ENCODE assay signal across 8 cellular contexts in the genomic region with DNA sequence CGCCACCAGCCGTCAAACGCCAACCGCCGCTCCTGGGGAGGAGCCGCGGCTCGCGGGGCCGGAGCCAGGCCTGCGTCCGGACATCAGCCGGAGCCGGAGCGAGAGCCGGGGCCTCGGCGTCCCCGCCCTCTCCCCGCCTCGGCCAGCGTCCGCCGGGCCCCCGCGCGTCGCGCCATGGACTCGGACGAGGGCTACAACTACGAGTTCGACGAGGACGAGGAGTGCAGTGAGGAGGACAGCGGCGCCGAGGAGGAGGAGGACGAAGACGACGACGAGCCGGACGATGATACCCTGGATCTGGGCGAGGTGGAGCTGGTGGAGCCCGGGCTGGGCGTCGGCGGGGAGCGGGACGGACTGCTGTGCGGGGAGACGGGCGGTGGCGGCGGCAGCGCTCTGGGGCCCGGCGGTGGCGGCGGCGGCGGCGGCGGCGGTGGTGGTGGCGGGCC. TPM values are rescaled to one million over a fixed set of nuclear protein-coding genes. Genes with fewer than 3 reads are reported as not detected.
DNase-seq lines count a peak whose midpoint lies in the region; TF ChIP-seq lines count a peak whose summit lies in the region.

No MANE protein-coding gene starts in this region.

- POLR2A ChIA-PET in HEK293 (lab: Yijun Ruan, JAX), result interaction anchor here (0.6 to 1.8 kb wide), 3 partner anchors 20 to 200 kb away, joined by 3 to 4 read pairs (median 4); no protein-coding TSS in a partner anchor

- DNase-seq in T follicular helper cell (ENCODE audit: low read depth) (peak; percentile 20), fibroblast of pulmonary artery (ENCODE audit: low read depth) (no peak), osteocyte (ENCODE audit: extremely low spot score, unreplicated experiment) (no peak), NCI-H69 (lab: John Stamatoyannopoulos, UW) (no peak), COLO829 (ENCODE audit: low spot score) (no peak), OCI-M2 (lab: John Stamatoyannopoulos, UW; ENCODE audit: unreplicated experiment) (no peak)

- H3K36me3 Mint-ChIP-seq in osteocyte (ENCODE audit: unreplicated experiment), result peaks cover 22% of the 10 kb centered on the region

- H3K4me3 ChIP-seq in HEK293 (ENCODE audit: low read depth, low read length) (peak overlapping the region; percentile 66), fibroblast of pulmonary artery (replicated peaks; ENCODE audit: low read depth, low read length) (peak overlapping the region; percentile 77)

- H3K36me3 ChIP-seq in ES-I3 (ENCODE audit: insufficient read depth, low read length) (peaks cover 3% of the 10 kb centered on the region), HEK293 (ENCODE audit: control insufficient read depth in 2 of 2, insufficient read depth in 1 of 2, low read length in 2 of 2) (peaks cover 32 to 33% of the 10 kb centered on the region in 2 experiments)

- H3K4me1 ChIP-seq in ES-I3 (ENCODE audit: insufficient read depth, low read length), result no peaks in the 10 kb centered on the region
- H3K4me1 ChIP-seq in HEK293 (ENCODE audit: control insufficient read depth, insufficient read depth, low read length), result peaks cover 6% of the 10 kb centered on the region

- H3K4me1 Mint-ChIP-seq in osteocyte (ENCODE audit: unreplicated experiment), result peaks cover 40% of the 10 kb centered on the region

- no peaks in the 10 kb centered on the region for H3K27me3 Mint-ChIP-seq in osteocyte (ENCODE audit: unreplicated experiment)

- peak overlapping the region; percentile 100 for H3K27ac ChIP-seq in HEK293 (ENCODE audit: extremely low read depth, low read depth, low read length)

- CTCF ChIA-PET in HEK293 (lab: Yijun Ruan, JAX), result interaction anchor here (0.6 kb wide), 1 partner anchor 630 kb away, joined by 3 read pairs; no protein-coding TSS in a partner anchor

- H3K9ac ChIP-seq in ES-I3 (ENCODE audit: low read depth, low read length), result peak overlapping the region; percentile 85

- H3K4me3 Mint-ChIP-seq in osteocyte (ENCODE audit: unreplicated experiment), result peak overlapping the region; percentile 94

- H3K27ac Mint-ChIP-seq in osteocyte (ENCODE audit: unreplicated experiment), result peak overlapping the region; percentile 99

- H3K9me3 ChIP-seq in ES-I3 (ENCODE audit: control insufficient read depth, insufficient read depth, low read length) (no peaks in the 10 kb centered on the region), HEK293 (ENCODE audit: control insufficient read depth, insufficient read depth, low read depth, low read length) (no peaks in the 10 kb centered on the region)

- TF ChIP-seq CTCF in HEK293 (tag by site-specific recombination; IDR thresholded peaks at IDR 0.05) (no peak), fibroblast of pulmonary artery (IDR thresholded peaks at IDR 0.05; ENCODE audit: low read length, missing control alignments) (no peak), osteocyte (IDR thresholded peaks at IDR 0.05) (no peak)

- no peaks in the 10 kb centered on the region for H3K9me3 Mint-ChIP-seq in osteocyte (ENCODE audit: unreplicated experiment)

TF ChIP-seq in HEK293, 187 proteins besides CTCF, POLR2A, EP300 and RAD21 (continues in another document):
- no peak for TF ChIP-seq ZFP69B (tag by site-specific recombination; IDR thresholded peaks at IDR 0.05)
- TF ChIP-seq MEIS1 (CRISPR knock-in tag; IDR thresholded peaks at IDR 0.05; ENCODE audit: borderline replicate concordance), result no peak
- TF ChIP-seq, protein P1, sequence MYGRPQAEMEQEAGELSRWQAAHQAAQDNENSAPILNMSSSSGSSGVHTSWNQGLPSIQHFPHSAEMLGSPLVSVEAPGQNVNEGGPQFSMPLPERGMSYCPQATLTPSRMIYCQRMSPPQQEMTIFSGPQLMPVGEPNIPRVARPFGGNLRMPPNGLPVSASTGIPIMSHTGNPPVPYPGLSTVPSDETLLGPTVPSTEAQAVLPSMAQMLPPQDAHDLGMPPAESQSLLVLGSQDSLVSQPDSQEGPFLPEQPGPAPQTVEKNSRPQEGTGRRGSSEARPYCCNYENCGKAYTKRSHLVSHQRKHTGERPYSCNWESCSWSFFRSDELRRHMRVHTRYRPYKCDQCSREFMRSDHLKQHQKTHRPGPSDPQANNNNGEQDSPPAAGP (tag by site-specific recombination; IDR thresholded peaks at IDR 0.05), result no peak
- TF ChIP-seq ZEB2 (tag by site-specific recombination; IDR thresholded peaks at IDR 0.05), result no peak
- TF ChIP-seq ZBTB8A (tag by site-specific recombination; IDR thresholded peaks at IDR 0.05), result no peak
- TF ChIP-seq ZNF302 (tag by site-specific recombination; IDR thresholded peaks at IDR 0.05; ENCODE audit: low read depth), result no peak
- no peak for TF ChIP-seq ZNF341 (tag by site-specific recombination; IDR thresholded peaks at IDR 0.05; ENCODE audit: low read depth)
- 0 out of 2 replicates have a peak, but pooled peaks have one; percentile 36 for TF ChIP-seq ZNF184 (tag by site-specific recombination; IDR thresholded peaks at IDR 0.05)
- no peak for TF ChIP-seq HOXA7 (CRISPR knock-in tag; IDR thresholded peaks at IDR 0.05; ENCODE audit: borderline replicate concordance)
- TF ChIP-seq ZSCAN16 (tag by site-specific recombination; IDR thresholded peaks at IDR 0.05), result no peak
- TF ChIP-seq, protein P2, sequence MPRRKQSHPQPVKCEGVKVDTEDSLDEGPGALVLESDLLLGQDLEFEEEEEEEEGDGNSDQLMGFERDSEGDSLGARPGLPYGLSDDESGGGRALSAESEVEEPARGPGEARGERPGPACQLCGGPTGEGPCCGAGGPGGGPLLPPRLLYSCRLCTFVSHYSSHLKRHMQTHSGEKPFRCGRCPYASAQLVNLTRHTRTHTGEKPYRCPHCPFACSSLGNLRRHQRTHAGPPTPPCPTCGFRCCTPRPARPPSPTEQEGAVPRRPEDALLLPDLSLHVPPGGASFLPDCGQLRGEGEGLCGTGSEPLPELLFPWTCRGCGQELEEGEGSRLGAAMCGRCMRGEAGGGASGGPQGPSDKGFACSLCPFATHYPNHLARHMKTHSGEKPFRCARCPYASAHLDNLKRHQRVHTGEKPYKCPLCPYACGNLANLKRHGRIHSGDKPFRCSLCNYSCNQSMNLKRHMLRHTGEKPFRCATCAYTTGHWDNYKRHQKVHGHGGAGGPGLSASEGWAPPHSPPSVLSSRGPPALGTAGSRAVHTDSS (tag by site-specific recombination; IDR thresholded peaks at IDR 0.05), result peak; percentile 70
- no peak for TF ChIP-seq ZNF416 (tag by site-specific recombination; IDR thresholded peaks at IDR 0.05)
- TF ChIP-seq KLF9 (tag by site-specific recombination; IDR thresholded peaks at IDR 0.05; ENCODE audit: low read depth), result no peak
- TF ChIP-seq IKZF3 (tag by site-specific recombination; IDR thresholded peaks at IDR 0.05), result no peak
- TF ChIP-seq ZNF561 (tag by site-specific recombination; IDR thresholded peaks at IDR 0.05; ENCODE audit: borderline replicate concordance), result no peak
- no peak for TF ChIP-seq KLF10 (tag by site-specific recombination; IDR thresholded peaks at IDR 0.05)
- no peak for TF ChIP-seq ZNF548 (tag by site-specific recombination; IDR thresholded peaks at IDR 0.05)
- no peak for TF ChIP-seq ZIC2 (tag by site-specific recombination; IDR thresholded peaks at IDR 0.05)
- TF ChIP-seq ZNF174 (tag by site-specific recombination; IDR thresholded peaks at IDR 0.05), result no peak
- no peak for TF ChIP-seq ZNF837 (tag by site-specific recombination; IDR thresholded peaks at IDR 0.05)
- TF ChIP-seq, protein P3, sequence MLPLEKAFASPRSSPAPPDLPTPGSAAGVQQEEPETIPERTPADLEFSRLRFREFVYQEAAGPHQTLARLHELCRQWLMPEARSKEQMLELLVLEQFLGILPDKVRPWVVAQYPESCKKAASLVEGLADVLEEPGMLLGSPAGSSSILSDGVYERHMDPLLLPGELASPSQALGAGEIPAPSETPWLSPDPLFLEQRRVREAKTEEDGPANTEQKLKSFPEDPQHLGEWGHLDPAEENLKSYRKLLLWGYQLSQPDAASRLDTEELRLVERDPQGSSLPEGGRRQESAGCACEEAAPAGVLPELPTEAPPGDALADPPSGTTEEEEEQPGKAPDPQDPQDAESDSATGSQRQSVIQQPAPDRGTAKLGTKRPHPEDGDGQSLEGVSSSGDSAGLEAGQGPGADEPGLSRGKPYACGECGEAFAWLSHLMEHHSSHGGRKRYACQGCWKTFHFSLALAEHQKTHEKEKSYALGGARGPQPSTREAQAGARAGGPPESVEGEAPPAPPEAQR (tag by site-specific recombination; IDR thresholded peaks at IDR 0.05), result no peak
- TF ChIP-seq, protein P4, sequence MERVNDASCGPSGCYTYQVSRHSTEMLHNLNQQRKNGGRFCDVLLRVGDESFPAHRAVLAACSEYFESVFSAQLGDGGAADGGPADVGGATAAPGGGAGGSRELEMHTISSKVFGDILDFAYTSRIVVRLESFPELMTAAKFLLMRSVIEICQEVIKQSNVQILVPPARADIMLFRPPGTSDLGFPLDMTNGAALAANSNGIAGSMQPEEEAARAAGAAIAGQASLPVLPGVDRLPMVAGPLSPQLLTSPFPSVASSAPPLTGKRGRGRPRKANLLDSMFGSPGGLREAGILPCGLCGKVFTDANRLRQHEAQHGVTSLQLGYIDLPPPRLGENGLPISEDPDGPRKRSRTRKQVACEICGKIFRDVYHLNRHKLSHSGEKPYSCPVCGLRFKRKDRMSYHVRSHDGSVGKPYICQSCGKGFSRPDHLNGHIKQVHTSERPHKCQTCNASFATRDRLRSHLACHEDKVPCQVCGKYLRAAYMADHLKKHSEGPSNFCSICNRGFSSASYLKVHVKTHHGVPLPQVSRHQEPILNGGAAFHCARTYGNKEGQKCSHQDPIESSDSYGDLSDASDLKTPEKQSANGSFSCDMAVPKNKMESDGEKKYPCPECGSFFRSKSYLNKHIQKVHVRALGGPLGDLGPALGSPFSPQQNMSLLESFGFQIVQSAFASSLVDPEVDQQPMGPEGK (tag by site-specific recombination; IDR thresholded peaks at IDR 0.05), result no peak
- TF ChIP-seq ZBTB20 (tag by site-specific recombination; IDR thresholded peaks at IDR 0.05), result 0 out of 2 replicates have a peak, but pooled peaks have one; percentile 9
- TF ChIP-seq ZNF274 (IDR thresholded peaks at IDR 0.05; ENCODE audit: low read length), result no peak
- TF ChIP-seq ZNF274 (tag by site-specific recombination; IDR thresholded peaks at IDR 0.05; ENCODE audit: borderline replicate concordance), result no peak
- no peak for TF ChIP-seq EGR2 (tag by site-specific recombination; IDR thresholded peaks at IDR 0.05; ENCODE audit: low read depth)
- TF ChIP-seq SP3 (tag by site-specific recombination; IDR thresholded peaks at IDR 0.05), result no peak
- TF ChIP-seq MYNN (tag by site-specific recombination; IDR thresholded peaks at IDR 0.05; ENCODE audit: borderline replicate concordance), result no peak; the same call in 1 of the 2 replicates
- TF ChIP-seq ZNF354C (tag by site-specific recombination; IDR thresholded peaks at IDR 0.05; ENCODE audit: borderline replicate concordance, low read depth), result no peak

RNA-seq across cellular contexts. Expression of a gene that starts 0.4 kb away (rescaled TPM):
- 166 and 172 TPM in 2 replicates for total RNA-seq in osteocyte
